In the genomic region with DNA sequence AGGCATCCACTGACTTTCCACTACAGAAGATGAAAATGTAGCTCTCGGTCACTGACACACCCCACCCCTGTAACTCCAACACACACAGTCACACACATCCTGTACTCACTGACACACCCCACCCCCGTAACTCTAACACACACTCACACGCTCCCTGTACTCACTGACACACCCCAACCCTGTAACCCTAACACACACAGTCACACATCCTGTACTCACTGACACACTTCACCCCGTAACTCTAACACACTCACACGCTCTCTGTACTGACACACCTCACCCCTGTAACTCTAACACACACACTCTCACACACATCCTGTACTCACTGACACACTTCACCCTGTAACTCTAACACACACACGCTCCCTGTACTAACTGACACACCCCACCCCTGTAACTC, we compare ENCODE assay signal across 1 cellular context.
TF ChIP-seq lines count a peak whose summit lies in the region.

No MANE protein-coding gene starts in this region.

TF ChIP-seq in GM23338, 12 proteins besides CTCF, POLR2A, EP300 and RAD21:
- TF ChIP-seq, protein P1, sequence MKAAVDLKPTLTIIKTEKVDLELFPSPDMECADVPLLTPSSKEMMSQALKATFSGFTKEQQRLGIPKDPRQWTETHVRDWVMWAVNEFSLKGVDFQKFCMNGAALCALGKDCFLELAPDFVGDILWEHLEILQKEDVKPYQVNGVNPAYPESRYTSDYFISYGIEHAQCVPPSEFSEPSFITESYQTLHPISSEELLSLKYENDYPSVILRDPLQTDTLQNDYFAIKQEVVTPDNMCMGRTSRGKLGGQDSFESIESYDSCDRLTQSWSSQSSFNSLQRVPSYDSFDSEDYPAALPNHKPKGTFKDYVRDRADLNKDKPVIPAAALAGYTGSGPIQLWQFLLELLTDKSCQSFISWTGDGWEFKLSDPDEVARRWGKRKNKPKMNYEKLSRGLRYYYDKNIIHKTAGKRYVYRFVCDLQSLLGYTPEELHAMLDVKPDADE (IDR thresholded peaks at IDR 0.05) = no peak
- TF ChIP-seq CREB1 (CRISPR knock-in tag; IDR thresholded peaks at IDR 0.05; ENCODE audit: low read depth) (no peak), JUNB (IDR thresholded peaks at IDR 0.05; ENCODE audit: unreplicated experiment) (no peak), NANOG (IDR thresholded peaks at IDR 0.05; ENCODE audit: borderline replicate concordance) (no peak), EZH2phosphoT487 (IDR thresholded peaks at IDR 0.05; ENCODE audit: unreplicated experiment) (no peak), ZNF114 (CRISPR knock-in tag; IDR thresholded peaks at IDR 0.05) (no peak)
- TF ChIP-seq, protein P2, sequence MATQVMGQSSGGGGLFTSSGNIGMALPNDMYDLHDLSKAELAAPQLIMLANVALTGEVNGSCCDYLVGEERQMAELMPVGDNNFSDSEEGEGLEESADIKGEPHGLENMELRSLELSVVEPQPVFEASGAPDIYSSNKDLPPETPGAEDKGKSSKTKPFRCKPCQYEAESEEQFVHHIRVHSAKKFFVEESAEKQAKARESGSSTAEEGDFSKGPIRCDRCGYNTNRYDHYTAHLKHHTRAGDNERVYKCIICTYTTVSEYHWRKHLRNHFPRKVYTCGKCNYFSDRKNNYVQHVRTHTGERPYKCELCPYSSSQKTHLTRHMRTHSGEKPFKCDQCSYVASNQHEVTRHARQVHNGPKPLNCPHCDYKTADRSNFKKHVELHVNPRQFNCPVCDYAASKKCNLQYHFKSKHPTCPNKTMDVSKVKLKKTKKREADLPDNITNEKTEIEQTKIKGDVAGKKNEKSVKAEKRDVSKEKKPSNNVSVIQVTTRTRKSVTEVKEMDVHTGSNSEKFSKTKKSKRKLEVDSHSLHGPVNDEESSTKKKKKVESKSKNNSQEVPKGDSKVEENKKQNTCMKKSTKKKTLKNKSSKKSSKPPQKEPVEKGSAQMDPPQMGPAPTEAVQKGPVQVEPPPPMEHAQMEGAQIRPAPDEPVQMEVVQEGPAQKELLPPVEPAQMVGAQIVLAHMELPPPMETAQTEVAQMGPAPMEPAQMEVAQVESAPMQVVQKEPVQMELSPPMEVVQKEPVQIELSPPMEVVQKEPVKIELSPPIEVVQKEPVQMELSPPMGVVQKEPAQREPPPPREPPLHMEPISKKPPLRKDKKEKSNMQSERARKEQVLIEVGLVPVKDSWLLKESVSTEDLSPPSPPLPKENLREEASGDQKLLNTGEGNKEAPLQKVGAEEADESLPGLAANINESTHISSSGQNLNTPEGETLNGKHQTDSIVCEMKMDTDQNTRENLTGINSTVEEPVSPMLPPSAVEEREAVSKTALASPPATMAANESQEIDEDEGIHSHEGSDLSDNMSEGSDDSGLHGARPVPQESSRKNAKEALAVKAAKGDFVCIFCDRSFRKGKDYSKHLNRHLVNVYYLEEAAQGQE (IDR thresholded peaks at IDR 0.05; ENCODE audit: unreplicated experiment) = no peak
